8 cellular contexts compared by ENCODE assay signal in genomic region chr3:99842826-99843589, GRCh38. TPM values are rescaled to one million over a fixed set of nuclear protein-coding genes. Genes with fewer than 3 reads are reported as not detected.
DNase-seq lines count a peak whose midpoint lies in the region; ATAC-seq lines count a peak whose summit lies in the region.

No MANE protein-coding gene starts in this region.

- H3K4me1 ChIP-seq in duodenal mucosa (ENCODE audit: control insufficient read depth in 1 of 2, insufficient read depth in 2 of 2, low read length in 2 of 2): peaks cover 5 to 23% of the 10 kb centered on the region in 2 donors

- peak overlapping the region; percentile 24 for H3K27ac ChIP-seq in duodenal mucosa (ENCODE audit: low read depth, low read length)

- peaks cover 18% of the 10 kb centered on the region for H3K4me1 Mint-ChIP-seq in activated CD4-positive, alpha-beta T cell treated with anti-CD3 and anti-CD28 coated beads, Interleukin-2, amount 10 ng/mL, durations not matched to agents 24 days and 14 days

- H3K27me3 Mint-ChIP-seq in activated CD4-positive, alpha-beta T cell treated with anti-CD3 and anti-CD28 coated beads, Interleukin-2, amount 10 ng/mL, durations not matched to agents 24 days and 14 days: no peaks in the 10 kb centered on the region

- no peak overlapping the region for H3K4me3 Mint-ChIP-seq in activated CD4-positive, alpha-beta T cell treated with anti-CD3 and anti-CD28 coated beads, Interleukin-2, amount 10 ng/mL, durations not matched to agents 24 days and 14 days

- no peaks in the 10 kb centered on the region for H3K36me3 ChIP-seq in duodenal mucosa (ENCODE audit: control insufficient read depth in 1 of 2, insufficient read depth in 2 of 2, low read length in 2 of 2)

- no peak overlapping the region for H3K4me3 ChIP-seq in duodenal mucosa (ENCODE audit: low read depth in 1 of 2, low read length in 2 of 2)

- no peaks in the 10 kb centered on the region for H3K27me3 ChIP-seq in duodenal mucosa (ENCODE audit: control insufficient read depth in 1 of 2, insufficient read depth in 2 of 2, low read length in 2 of 2)

- peaks cover under 1% of the 10 kb centered on the region for H3K36me3 Mint-ChIP-seq in activated CD4-positive, alpha-beta T cell treated with anti-CD3 and anti-CD28 coated beads, Interleukin-2, amount 10 ng/mL, durations not matched to agents 24 days and 14 days (ENCODE audit: low read depth)

- H3K9me3 ChIP-seq in duodenal mucosa (ENCODE audit: control insufficient read depth in 1 of 2, low read length in 2 of 2): no peaks in the 10 kb centered on the region

- H3K9me3 Mint-ChIP-seq in activated CD4-positive, alpha-beta T cell treated with anti-CD3 and anti-CD28 coated beads, Interleukin-2, amount 10 ng/mL, durations not matched to agents 24 days and 14 days: peaks cover 1% of the 10 kb centered on the region

- H3K27ac Mint-ChIP-seq in activated CD4-positive, alpha-beta T cell treated with anti-CD3 and anti-CD28 coated beads, Interleukin-2, amount 10 ng/mL, durations not matched to agents 24 days and 14 days: peak overlapping the region; percentile 49

- no peak for DNase-seq in activated CD4-positive, alpha-beta T cell treated with anti-CD3 and anti-CD28 coated beads, Interleukin-2, amount 10 ng/mL, durations not matched to agents 24 days and 14 days
- DNase-seq in activated CD4-positive, alpha-beta T cell treated with anti-CD3 and anti-CD28 coated beads, Interleukin-2, amount 50 U/mL, for 4 hours: no peak
- peak; percentile 72 for DNase-seq in NOMO-1 treated with DMSO at 0.1 percent for 48 hours (lab: John Stamatoyannopoulos, UW; ENCODE audit: unreplicated experiment)
- peak; percentile 48 for DNase-seq in midbrain (lab: John Stamatoyannopoulos, UW)
- DNase-seq in activated CD4-positive, alpha-beta T cell treated with anti-CD3 and anti-CD28 coated beads, Interleukin-2, amount 50 U/mL, for 1 hour: no peak

- ATAC-seq in HG03175 (IDR thresholded peaks at IDR 0.05; ENCODE audit: unreplicated experiment): peak; percentile 74
- no peak for ATAC-seq in HG02973 (IDR thresholded peaks at IDR 0.05; ENCODE audit: unreplicated experiment)

- intact Hi-C loops in activated CD4-positive, alpha-beta T cell treated with anti-CD3 and anti-CD28 coated beads, Interleukin-2, amount 10 ng/mL, durations not matched to agents 24 days and 14 days (cut with micrococcal nuclease): loop anchor here (1.0 to 5.0 kb wide), 3 partner anchors 226 to 411 kb away; no protein-coding TSS in a partner anchor

- H3K9ac ChIP-seq in duodenal mucosa (ENCODE audit: low read depth in 1 of 2, low read length in 2 of 2): no peak overlapping the region

RNA-seq across cellular contexts. Expression of gene CMSS1, which starts 25.3 kb away (rescaled TPM):
- 117 and 126 TPM in 2 replicates for total RNA-seq in activated CD4-positive, alpha-beta T cell treated with anti-CD3 and anti-CD28 coated beads, Interleukin-2, amount 10 ng/mL, durations not matched to agents 24 days and 14 days

Comparison
In these comparisons a context has a peak if more than half of its experiments do, and no peak if none do; other contexts are left out.
1. DNase-seq: peak in NOMO-1 treated with DMSO at 0.1 percent for 48 hours (single experiment) and midbrain (single experiment); none in activated CD4-positive, alpha-beta T cell treated with anti-CD3 and anti-CD28 coated beads, Interleukin-2, amount 10 ng/mL, durations not matched to agents 24 days and 14 days (single experiment), activated CD4-positive, alpha-beta T cell treated with anti-CD3 and anti-CD28 coated beads, Interleukin-2, amount 50 U/mL, for 4 hours (0 of 2) and activated CD4-positive, alpha-beta T cell treated with anti-CD3 and anti-CD28 coated beads, Interleukin-2, amount 50 U/mL, for 1 hour (single experiment).